ENCODE assay signal across 8 cellular contexts in the genomic region with DNA sequence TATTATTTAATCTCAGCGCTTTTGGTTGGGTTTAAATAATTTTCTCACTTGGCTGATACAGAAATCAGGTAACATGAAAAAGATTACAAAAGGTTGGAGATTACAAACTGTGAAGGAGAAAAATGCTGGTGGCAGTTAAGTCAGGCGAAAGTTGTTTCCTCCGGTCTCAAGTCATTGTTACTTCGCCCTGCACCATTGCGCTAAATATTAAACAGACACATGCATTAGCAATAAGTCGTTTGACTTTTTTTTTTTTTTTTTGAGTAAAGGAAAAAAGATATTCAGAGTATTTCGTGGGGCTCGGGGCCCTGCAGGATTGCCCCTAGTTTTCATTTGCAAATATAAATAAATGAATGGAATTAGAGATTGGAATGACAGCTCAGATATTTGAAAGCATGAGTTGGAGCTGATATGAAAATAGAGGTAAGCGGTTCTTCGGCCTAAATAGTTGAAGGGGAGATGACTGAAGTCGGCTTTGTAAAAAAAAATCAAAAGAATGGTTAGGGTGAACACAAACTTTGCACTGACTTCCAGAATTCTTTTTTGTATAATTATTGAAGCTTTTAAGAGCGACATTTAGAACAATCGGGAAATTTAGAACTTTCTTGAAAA. TPM values are rescaled to one million over a fixed set of nuclear protein-coding genes. Genes with fewer than 3 reads are reported as not detected.
DNase-seq lines count a peak whose midpoint lies in the region; ATAC-seq and TF ChIP-seq lines count a peak whose summit lies in the region.

No MANE protein-coding gene starts in this region.

- no peaks in the 10 kb centered on the region for H3K9me3 ChIP-seq in BE2C
- H3K9me3 ChIP-seq in breast epithelium, result no peaks in the 10 kb centered on the region
- no peaks in the 10 kb centered on the region for H3K9me3 ChIP-seq in muscle layer of duodenum (ENCODE audit: control insufficient read depth in 1 of 2, low read length in 2 of 2)

- H3K4me1 ChIP-seq in BE2C, result no peaks in the 10 kb centered on the region
- no peaks in the 10 kb centered on the region for H3K4me1 ChIP-seq in breast epithelium
- H3K4me1 ChIP-seq in muscle layer of duodenum (ENCODE audit: control insufficient read depth in 1 of 2, insufficient read depth in 2 of 2, low read length in 2 of 2), result peaks cover 5 to 14% of the 10 kb centered on the region in 2 donors

- H3K27me3 ChIP-seq in BE2C (no peaks in the 10 kb centered on the region), breast epithelium (no peaks in the 10 kb centered on the region), muscle layer of duodenum (ENCODE audit: low read depth, low read length) (no peaks in the 10 kb centered on the region)

- no peak for TF ChIP-seq CTCF in BE2C (IDR thresholded peaks at IDR 0.05; ENCODE audit: low read depth, low read length)
- TF ChIP-seq CTCF in breast epithelium (IDR thresholded peaks at IDR 0.05), result no peak
- TF ChIP-seq CTCF in GM13977 (IDR thresholded peaks at IDR 0.05; ENCODE audit: extremely low read depth, insufficient read depth, missing control alignments), result no peak

- H3K27ac ChIP-seq in breast epithelium (peak overlapping the region in 1 of 2 donors; percentile 68), muscle layer of duodenum (ENCODE audit: low read length) (peak overlapping the region; percentile 87)

- intact Hi-C loops in breast epithelium (cut with DNase I; ENCODE audit: low total_unique reads), result no loop called here

- no peak for TF ChIP-seq POLR2A in breast epithelium (IDR thresholded peaks at IDR 0.05)

- peak overlapping the region; percentile 86 for H3K4me3 ChIP-seq in BE2C (ENCODE audit: low read depth, low read length)
- H3K4me3 ChIP-seq in Jurkat, Clone E6-1 (ENCODE audit: low read length), result peak overlapping the region; percentile 98
- peak overlapping the region; percentile 60 to 86 (median 76) for H3K4me3 ChIP-seq in breast epithelium
- H3K4me3 ChIP-seq in muscle layer of duodenum (ENCODE audit: low read depth in 1 of 2, low read length in 2 of 2), result peak overlapping the region; percentile 83 to 100

- no peak for ATAC-seq in HG02870 (IDR thresholded peaks at IDR 0.05; ENCODE audit: unreplicated experiment)

- H3K36me3 ChIP-seq in BE2C, result no peaks in the 10 kb centered on the region; the same call in 1 of the 2 replicates
- H3K36me3 ChIP-seq in breast epithelium, result no peaks in the 10 kb centered on the region
- H3K36me3 ChIP-seq in muscle layer of duodenum (ENCODE audit: control insufficient read depth in 1 of 2, insufficient read depth in 2 of 2, low read length in 2 of 2), result no peaks in the 10 kb centered on the region

- DNase-seq in BE2C, result no peak
- DNase-seq in Jurkat, Clone E6-1 (ENCODE audit: low read depth, low spot score), result no peak
- DNase-seq in breast epithelium (ENCODE audit: low spot score in 2 of 2), result no peak
- no peak for DNase-seq in glomerular visceral epithelial cell (ENCODE audit: extremely low spot score)
- DNase-seq in activated CD8-positive, alpha-beta memory T cell treated with anti-CD3 and anti-CD28 coated beads, Interleukin-2, amount 50 U/mL, for 4 hours, result no peak
- no peak for DNase-seq in GM13977 (ENCODE audit: low spot score)

- in situ Hi-C loops in GM13977 (cut with MboI; ENCODE audit: low pct_unique_long_range_greater_than_20kb, low sequenced_read_pairs, unreplicated experiment), result loop anchor here (25.0 kb wide), 1 partner anchor 719 kb away; no protein-coding TSS in a partner anchor

RNA-seq across cellular contexts. Expression of a gene that starts 0.9 kb away (rescaled TPM):
- polyA plus RNA-seq in BE2C (2012; ENCODE audit: insufficient read depth, insufficient read length, low read depth), result 114 TPM
- 55.7 TPM for polyA plus RNA-seq in Jurkat, Clone E6-1 (2012; ENCODE audit: insufficient read depth, insufficient read length)
- 10 to 100 TPM in 1 of 3 donors, 1 to 10 TPM in 2; 4.3 to 12.3 (median 8.5) TPM for total RNA-seq in breast epithelium
